8 cellular contexts compared by ENCODE assay signal in the genomic region with DNA sequence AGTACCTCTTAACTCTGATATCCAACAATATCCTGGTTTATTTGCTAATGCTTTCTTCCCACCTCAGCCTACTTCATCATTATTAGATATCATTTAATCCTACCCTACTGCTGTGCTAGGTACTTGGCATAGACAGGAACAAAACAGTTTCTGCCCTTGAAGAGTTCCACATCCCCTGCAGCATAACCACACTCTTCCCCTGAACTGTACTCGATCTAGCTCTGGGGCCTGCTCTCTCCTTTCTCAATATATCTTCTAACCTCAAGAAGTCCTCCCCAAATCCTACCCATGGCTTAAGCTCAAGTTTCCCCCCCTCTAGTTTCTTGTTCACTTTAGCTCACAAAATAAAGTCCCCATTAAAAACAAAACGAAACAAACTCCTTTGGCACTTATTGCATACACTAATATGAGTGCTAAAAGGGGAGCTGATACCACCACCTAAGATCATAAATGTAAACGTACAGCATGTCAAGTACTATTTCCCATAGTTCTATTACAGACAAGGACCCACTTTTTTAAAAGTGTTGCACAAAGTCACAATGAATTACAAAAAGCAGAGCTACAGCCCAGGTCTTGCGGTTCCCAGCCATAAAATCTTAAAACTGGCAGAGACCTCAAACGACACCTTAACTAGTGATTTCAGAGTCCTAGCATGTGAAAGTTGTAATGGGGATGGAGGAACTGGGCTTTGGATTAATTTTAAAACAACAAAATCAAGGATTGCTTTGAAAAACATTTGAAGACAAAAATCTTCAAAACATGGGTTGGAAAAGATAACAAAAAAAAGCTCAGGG.
DNase-seq lines count a peak whose midpoint lies in the region; ATAC-seq and TF ChIP-seq lines count a peak whose summit lies in the region.

No MANE protein-coding gene starts in this region.

- 94 to 97% methylated on average over 2 to 4 of the region's 5 CpGs for WGBS in mesodermal cell (ENCODE audit: insufficient coverage in 2 of 2), 2 experiments

- H3K4me3 Mint-ChIP-seq in type B pancreatic cell = peak overlapping the region; percentile 84

- H3K9me3 ChIP-seq in left ventricle myocardium inferior (replicated peaks) (no peaks in the 10 kb centered on the region), mesodermal cell (ENCODE audit: control insufficient read depth, low read length) (no peaks in the 10 kb centered on the region)

- no peaks in the 10 kb centered on the region for H3K27me3 Mint-ChIP-seq in type B pancreatic cell

- TF ChIP-seq CTCF in left ventricle myocardium inferior (IDR thresholded peaks at IDR 0.05; ENCODE audit: borderline replicate concordance) = no peak
- TF ChIP-seq CTCF in VCaP (conservative IDR thresholded peaks at IDR 0.05) = no peak
- no peak for TF ChIP-seq CTCF in type B pancreatic cell (conservative IDR thresholded peaks at IDR 0.05)
- TF ChIP-seq CTCF in GM10266 (IDR thresholded peaks at IDR 0.05; ENCODE audit: control insufficient read depth, insufficient read depth, low read depth, missing control alignments) = no peak

- H3K4me1 Mint-ChIP-seq in type B pancreatic cell (ENCODE audit: unreplicated experiment) = peaks cover 28% of the 10 kb centered on the region

- H3K27ac Mint-ChIP-seq in type B pancreatic cell = peak overlapping the region; percentile 87

- H3K36me3 ChIP-seq in left ventricle myocardium inferior (no peaks in the 10 kb centered on the region), mesodermal cell (ENCODE audit: control insufficient read depth, insufficient read depth, low read length) (peaks cover 7% of the 10 kb centered on the region)

- no peak for ATAC-seq in GM21786 (IDR thresholded peaks at IDR 0.05; ENCODE audit: unreplicated experiment)

- H3K4me1 ChIP-seq in left ventricle myocardium inferior (peaks cover 30% of the 10 kb centered on the region), mesodermal cell (ENCODE audit: control insufficient read depth, insufficient read depth, low read length, poor library complexity, severe bottlenecking) (peaks cover 9% of the 10 kb centered on the region)

- H3K9me3 Mint-ChIP-seq in type B pancreatic cell = no peaks in the 10 kb centered on the region

- H3K27me3 ChIP-seq in left ventricle myocardium inferior (ENCODE audit: low read depth) = no peaks in the 10 kb centered on the region

- intact Hi-C loops in left ventricle myocardium inferior (cut with micrococcal nuclease) = no loop called here
- intact Hi-C loops in cardiac septum (cut with DNase I) = loop anchor here (1.0 kb wide), 1 partner anchor 25 kb away; no protein-coding TSS in a partner anchor

- H3K27ac ChIP-seq in left ventricle myocardium inferior (replicated peaks) = peak overlapping the region; percentile 100
- H3K27ac ChIP-seq in VCaP = peak overlapping the region; percentile 99
- H3K27ac ChIP-seq in mesodermal cell (ENCODE audit: low read depth, low read length, severe bottlenecking) = no peak overlapping the region

- DNase-seq in left ventricle myocardium inferior (no peak), cardiac septum (ENCODE audit: low spot score) (no peak), type B pancreatic cell (ENCODE audit: extremely low spot score, unreplicated experiment) (no peak), NCI-H187 treated with DMSO at 0.1 percent for 48 hours (lab: John Stamatoyannopoulos, UW) (no peak), GM10266 (ENCODE audit: extremely low spot score) (no peak)

- peaks cover 9% of the 10 kb centered on the region for H3K36me3 Mint-ChIP-seq in type B pancreatic cell

- H3K4me3 ChIP-seq in left ventricle myocardium inferior = peak overlapping the region; percentile 91
- H3K4me3 ChIP-seq in mesodermal cell (ENCODE audit: extremely low read depth, insufficient read depth, low read length, poor library complexity, severe bottlenecking) = peak overlapping the region; percentile 56
